20 cellular contexts compared by ENCODE assay signal in genomic region chr12:40157307-40157706, GRCh38.
"Had no signal": no experiment of that assay in that cellular context is flagged by ENCODE, and none has a peak within 500 bp of the region (broad histone marks: within the 10 kb centered on the region; RNA-seq: fewer than 3 reads in every experiment).

No MANE protein-coding gene starts in this region.

- H3K4me1 ChIP-seq: tibial artery had no signal

- H3K4me1 Mint-ChIP-seq: endodermal cell; stimulated activated effector memory CD8-positive, alpha-beta T cell treated with anti-CD3 and anti-CD28 coated beads, Interleukin-12 subunit alpha, Interleukin-12 subunit beta, amount 100 ng/mL, for 72 hours had no signal

- DNase-seq: activated CD4-positive, alpha-beta T cell treated with anti-CD3 and anti-CD28 coated beads, Interleukin-2, amount 50 U/mL, for 1 hour; activated naive CD4-positive, alpha-beta T cell; activated naive CD8-positive, alpha-beta T cell treated with anti-CD3 and anti-CD28 coated beads, Interleukin-2, amount 10 ng/mL, durations not matched to agents 7 days and 5 days; activated T-cell treated with anti-CD3 and anti-CD28 coated beads for 4 hours; anterior cingulate cortex; brain microvascular endothelial cell; cerebellar nuclear complex; dermis blood vessel endothelial cell; endodermal cell; erythroblast; hippocampal formation; midbrain; ovary; stimulated activated CD4-positive, alpha-beta T cell treated with anti-CD3 and anti-CD28 coated beads, Interleukin-12 subunit alpha, Interleukin-12 subunit beta, amount 100 ng/mL, for 4 hours; T-helper 2 cell; tibial artery had no signal

- H3K27ac Mint-ChIP-seq: activated naive CD8-positive, alpha-beta T cell treated with anti-CD3 and anti-CD28 coated beads, Interleukin-2, amount 10 ng/mL, durations not matched to agents 7 days and 5 days; endodermal cell; stimulated activated effector memory CD8-positive, alpha-beta T cell treated with anti-CD3 and anti-CD28 coated beads, Interleukin-12 subunit alpha, Interleukin-12 subunit beta, amount 100 ng/mL, for 72 hours had no signal

- H3K36me3 ChIP-seq: brain microvascular endothelial cell, ovary, tibial artery had no signal

- ATAC-seq: sciatic nerve; stimulated activated effector memory CD8-positive, alpha-beta T cell treated with anti-CD3 and anti-CD28 coated beads, Interleukin-12 subunit alpha, Interleukin-12 subunit beta, amount 100 ng/mL, for 72 hours had no signal

- H3K4me3 ChIP-seq: lung, ovary, tibial artery had no signal

- H3K4me3 Mint-ChIP-seq: activated naive CD8-positive, alpha-beta T cell treated with anti-CD3 and anti-CD28 coated beads, Interleukin-2, amount 10 ng/mL, durations not matched to agents 7 days and 5 days; endodermal cell; neural crest cell; stimulated activated effector memory CD8-positive, alpha-beta T cell treated with anti-CD3 and anti-CD28 coated beads, Interleukin-12 subunit alpha, Interleukin-12 subunit beta, amount 100 ng/mL, for 72 hours had no signal

- H3K36me3 Mint-ChIP-seq: stimulated activated effector memory CD8-positive, alpha-beta T cell treated with anti-CD3 and anti-CD28 coated beads, Interleukin-12 subunit alpha, Interleukin-12 subunit beta, amount 100 ng/mL, for 72 hours had no signal

- H3K27me3 ChIP-seq: brain microvascular endothelial cell, ovary, tibial artery had no signal

- H3K27ac ChIP-seq: brain microvascular endothelial cell, ovary, tibial artery had no signal

- H3K9me3 ChIP-seq: tibial artery had no signal
